Comparison of ENCODE assay signal across 19 cellular contexts in the genomic region with DNA sequence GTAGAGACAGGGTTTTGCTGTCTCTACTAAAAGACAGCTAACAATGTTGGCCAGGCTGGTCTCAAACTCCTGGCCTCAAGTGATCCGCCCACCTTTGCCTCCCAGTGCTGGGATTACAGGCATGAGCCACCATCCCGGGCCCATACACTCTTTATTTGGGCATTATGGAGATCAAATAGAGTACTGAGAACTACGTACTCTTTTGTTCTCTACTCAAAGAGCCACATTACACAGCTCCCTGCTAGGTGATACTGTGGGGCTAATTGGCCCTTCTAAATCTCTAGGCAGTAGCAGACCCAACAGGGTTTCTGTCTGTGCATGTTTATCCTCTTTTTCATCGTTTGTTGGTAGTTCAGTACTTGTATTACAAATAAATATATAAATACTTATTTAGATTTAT. TPM values are rescaled to one million over a fixed set of nuclear protein-coding genes. Genes with fewer than 3 reads are reported as not detected.
"Had no signal": no experiment of that assay in that cellular context is flagged by ENCODE, and none has a peak within 500 bp of the region (broad histone marks: within the 10 kb centered on the region; RNA-seq: fewer than 3 reads in every experiment).

No MANE protein-coding gene starts in this region.

- H3K36me3 ChIP-seq: uterus had no signal

- H2AFZ ChIP-seq: hepatocyte had no signal

- H3K4me1 ChIP-seq: foreskin keratinocyte, upper lobe of left lung, uterus had no signal

- H3K4me3 ChIP-seq: hepatocyte, right atrium auricular region, upper lobe of left lung, uterus had no signal

- H3K79me2 ChIP-seq: hepatocyte had no signal

- H3K27ac ChIP-seq: foreskin keratinocyte, hepatocyte, right atrium auricular region, upper lobe of left lung, uterus had no signal

- FAIRE-seq: colon, islet of Langerhans, small intestine had no signal

- ATAC-seq: effector memory CD8-positive, alpha-beta T cell; foreskin keratinocyte; naive thymus-derived CD4-positive, alpha-beta T cell had no signal

- DNase-seq: effector memory CD8-positive, alpha-beta T cell; foreskin keratinocyte; head of caudate nucleus; kidney glomerular epithelial cell; mammary epithelial cell; naive thymus-derived CD4-positive, alpha-beta T cell; posterior cingulate gyrus; small intestine; stimulated activated CD4-positive, alpha-beta T cell treated with anti-CD3 and anti-CD28 coated beads, Interleukin-2, amount 100 ng/mL, for 48 hours; stimulated activated naive CD4-positive, alpha-beta T cell treated with Interleukin-2 at 50 U/mL for 16 hours; upper lobe of left lung; uterus had no signal

- H3K4me2 ChIP-seq: hepatocyte had no signal

- H3K9me3 ChIP-seq: right atrium auricular region, upper lobe of left lung, uterus had no signal

- H3K27me3 ChIP-seq: hepatocyte, right atrium auricular region, upper lobe of left lung, uterus had no signal

RNA-seq across cellular contexts. Expression of a gene that starts 16.1 kb away (rescaled TPM):
- total RNA-seq: epithelial cell of proximal tubule; foreskin keratinocyte; naive thymus-derived CD4-positive, alpha-beta T cell; osteocyte had no signal
- polyA plus RNA-seq: foreskin keratinocyte; mammary epithelial cell; naive thymus-derived CD4-positive, alpha-beta T cell; neural cell had no signal
